In genomic region chr11:2357651-2358050, GRCh38 we compare ENCODE assay signal across 2 cellular contexts. TPM values are rescaled to one million over a fixed set of nuclear protein-coding genes. Genes with fewer than 3 reads are reported as not detected.
"Had no signal": no experiment of that assay in that cellular context is flagged by ENCODE, and none has a peak within 500 bp of the region (broad histone marks: within the 10 kb centered on the region; RNA-seq: fewer than 3 reads in every experiment).

No MANE protein-coding gene starts in this region.

RNA-seq across cellular contexts. Expression of gene CD81, which starts 19.5 kb away (rescaled TPM):
- total RNA-seq: HepG2 had no signal
- polyA plus RNA-seq: HepG2 had no signal

RNA-seq across cellular contexts. Expression of gene TSPAN32, which starts 55.8 kb away (rescaled TPM):
- total RNA-seq: IMR-90 had no signal

RNA-seq across cellular contexts. Expression of gene C11orf21, which starts 55.9 kb away (rescaled TPM):
- total RNA-seq: HepG2, IMR-90 had no signal
- polyA plus RNA-seq: IMR-90 had no signal
